Comparison of ENCODE assay signal across 1 cellular context in the genomic region with DNA sequence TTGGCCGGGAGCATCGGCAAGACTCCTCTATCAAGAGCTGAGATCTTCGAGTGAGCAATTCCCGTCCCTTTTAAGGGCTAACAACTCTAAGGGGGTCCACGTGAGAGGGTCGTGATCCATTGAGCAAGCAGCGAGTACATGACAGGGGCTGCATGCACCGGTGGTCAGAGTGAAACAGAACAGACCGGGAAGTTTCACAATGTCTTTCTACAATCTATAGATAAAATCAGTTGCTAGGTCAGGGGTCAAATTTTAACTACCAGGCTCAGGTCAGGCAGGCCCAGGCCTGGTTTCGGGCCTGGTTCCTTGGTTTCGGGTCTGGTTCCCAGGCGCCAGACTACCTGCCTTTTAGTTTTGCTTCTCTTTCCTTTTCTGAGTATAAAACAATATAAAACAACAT.
TF ChIP-seq lines count a peak whose summit lies in the region.

No MANE protein-coding gene starts in this region.

TF ChIP-seq in GM12878, 131 proteins besides CTCF, POLR2A, EP300 and RAD21 (continued from another document):
- TF ChIP-seq, protein P1, sequence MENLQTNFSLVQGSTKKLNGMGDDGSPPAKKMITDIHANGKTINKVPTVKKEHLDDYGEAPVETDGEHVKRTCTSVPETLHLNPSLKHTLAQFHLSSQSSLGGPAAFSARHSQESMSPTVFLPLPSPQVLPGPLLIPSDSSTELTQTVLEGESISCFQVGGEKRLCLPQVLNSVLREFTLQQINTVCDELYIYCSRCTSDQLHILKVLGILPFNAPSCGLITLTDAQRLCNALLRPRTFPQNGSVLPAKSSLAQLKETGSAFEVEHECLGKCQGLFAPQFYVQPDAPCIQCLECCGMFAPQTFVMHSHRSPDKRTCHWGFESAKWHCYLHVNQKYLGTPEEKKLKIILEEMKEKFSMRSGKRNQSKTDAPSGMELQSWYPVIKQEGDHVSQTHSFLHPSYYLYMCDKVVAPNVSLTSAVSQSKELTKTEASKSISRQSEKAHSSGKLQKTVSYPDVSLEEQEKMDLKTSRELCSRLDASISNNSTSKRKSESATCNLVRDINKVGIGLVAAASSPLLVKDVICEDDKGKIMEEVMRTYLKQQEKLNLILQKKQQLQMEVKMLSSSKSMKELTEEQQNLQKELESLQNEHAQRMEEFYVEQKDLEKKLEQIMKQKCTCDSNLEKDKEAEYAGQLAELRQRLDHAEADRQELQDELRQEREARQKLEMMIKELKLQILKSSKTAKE (IDR thresholded peaks at IDR 0.05; ENCODE audit: low read depth, poor library complexity, severe bottlenecking), result no peak
- TF ChIP-seq RCOR1 (conservative IDR thresholded peaks at IDR 0.05; ENCODE audit: low read depth, low read length), result no peak
- no peak for TF ChIP-seq ASH2L (IDR thresholded peaks at IDR 0.05; ENCODE audit: borderline replicate concordance, low read depth)
- TF ChIP-seq PAX5 (IDR thresholded peaks at IDR 0.05; ENCODE audit: borderline replicate concordance, low read depth, low read length), result no peak
- no peak for TF ChIP-seq MTA3 (IDR thresholded peaks at IDR 0.05; ENCODE audit: borderline replicate concordance, low read length)
- TF ChIP-seq, protein P2, sequence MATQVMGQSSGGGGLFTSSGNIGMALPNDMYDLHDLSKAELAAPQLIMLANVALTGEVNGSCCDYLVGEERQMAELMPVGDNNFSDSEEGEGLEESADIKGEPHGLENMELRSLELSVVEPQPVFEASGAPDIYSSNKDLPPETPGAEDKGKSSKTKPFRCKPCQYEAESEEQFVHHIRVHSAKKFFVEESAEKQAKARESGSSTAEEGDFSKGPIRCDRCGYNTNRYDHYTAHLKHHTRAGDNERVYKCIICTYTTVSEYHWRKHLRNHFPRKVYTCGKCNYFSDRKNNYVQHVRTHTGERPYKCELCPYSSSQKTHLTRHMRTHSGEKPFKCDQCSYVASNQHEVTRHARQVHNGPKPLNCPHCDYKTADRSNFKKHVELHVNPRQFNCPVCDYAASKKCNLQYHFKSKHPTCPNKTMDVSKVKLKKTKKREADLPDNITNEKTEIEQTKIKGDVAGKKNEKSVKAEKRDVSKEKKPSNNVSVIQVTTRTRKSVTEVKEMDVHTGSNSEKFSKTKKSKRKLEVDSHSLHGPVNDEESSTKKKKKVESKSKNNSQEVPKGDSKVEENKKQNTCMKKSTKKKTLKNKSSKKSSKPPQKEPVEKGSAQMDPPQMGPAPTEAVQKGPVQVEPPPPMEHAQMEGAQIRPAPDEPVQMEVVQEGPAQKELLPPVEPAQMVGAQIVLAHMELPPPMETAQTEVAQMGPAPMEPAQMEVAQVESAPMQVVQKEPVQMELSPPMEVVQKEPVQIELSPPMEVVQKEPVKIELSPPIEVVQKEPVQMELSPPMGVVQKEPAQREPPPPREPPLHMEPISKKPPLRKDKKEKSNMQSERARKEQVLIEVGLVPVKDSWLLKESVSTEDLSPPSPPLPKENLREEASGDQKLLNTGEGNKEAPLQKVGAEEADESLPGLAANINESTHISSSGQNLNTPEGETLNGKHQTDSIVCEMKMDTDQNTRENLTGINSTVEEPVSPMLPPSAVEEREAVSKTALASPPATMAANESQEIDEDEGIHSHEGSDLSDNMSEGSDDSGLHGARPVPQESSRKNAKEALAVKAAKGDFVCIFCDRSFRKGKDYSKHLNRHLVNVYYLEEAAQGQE (IDR thresholded peaks at IDR 0.05; ENCODE audit: low read depth, low read length), result no peak
- no peak for TF ChIP-seq ZNF24 (IDR thresholded peaks at IDR 0.05)
- no peak for TF ChIP-seq NFIC (IDR thresholded peaks at IDR 0.05; ENCODE audit: low read depth, low read length)
- TF ChIP-seq, protein P3, sequence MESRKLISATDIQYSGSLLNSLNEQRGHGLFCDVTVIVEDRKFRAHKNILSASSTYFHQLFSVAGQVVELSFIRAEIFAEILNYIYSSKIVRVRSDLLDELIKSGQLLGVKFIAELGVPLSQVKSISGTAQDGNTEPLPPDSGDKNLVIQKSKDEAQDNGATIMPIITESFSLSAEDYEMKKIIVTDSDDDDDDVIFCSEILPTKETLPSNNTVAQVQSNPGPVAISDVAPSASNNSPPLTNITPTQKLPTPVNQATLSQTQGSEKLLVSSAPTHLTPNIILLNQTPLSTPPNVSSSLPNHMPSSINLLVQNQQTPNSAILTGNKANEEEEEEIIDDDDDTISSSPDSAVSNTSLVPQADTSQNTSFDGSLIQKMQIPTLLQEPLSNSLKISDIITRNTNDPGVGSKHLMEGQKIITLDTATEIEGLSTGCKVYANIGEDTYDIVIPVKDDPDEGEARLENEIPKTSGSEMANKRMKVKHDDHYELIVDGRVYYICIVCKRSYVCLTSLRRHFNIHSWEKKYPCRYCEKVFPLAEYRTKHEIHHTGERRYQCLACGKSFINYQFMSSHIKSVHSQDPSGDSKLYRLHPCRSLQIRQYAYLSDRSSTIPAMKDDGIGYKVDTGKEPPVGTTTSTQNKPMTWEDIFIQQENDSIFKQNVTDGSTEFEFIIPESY (IDR thresholded peaks at IDR 0.05), result no peak
- no peak for TF ChIP-seq MTA2 (IDR thresholded peaks at IDR 0.05; ENCODE audit: low read depth)
- TF ChIP-seq, protein P4, sequence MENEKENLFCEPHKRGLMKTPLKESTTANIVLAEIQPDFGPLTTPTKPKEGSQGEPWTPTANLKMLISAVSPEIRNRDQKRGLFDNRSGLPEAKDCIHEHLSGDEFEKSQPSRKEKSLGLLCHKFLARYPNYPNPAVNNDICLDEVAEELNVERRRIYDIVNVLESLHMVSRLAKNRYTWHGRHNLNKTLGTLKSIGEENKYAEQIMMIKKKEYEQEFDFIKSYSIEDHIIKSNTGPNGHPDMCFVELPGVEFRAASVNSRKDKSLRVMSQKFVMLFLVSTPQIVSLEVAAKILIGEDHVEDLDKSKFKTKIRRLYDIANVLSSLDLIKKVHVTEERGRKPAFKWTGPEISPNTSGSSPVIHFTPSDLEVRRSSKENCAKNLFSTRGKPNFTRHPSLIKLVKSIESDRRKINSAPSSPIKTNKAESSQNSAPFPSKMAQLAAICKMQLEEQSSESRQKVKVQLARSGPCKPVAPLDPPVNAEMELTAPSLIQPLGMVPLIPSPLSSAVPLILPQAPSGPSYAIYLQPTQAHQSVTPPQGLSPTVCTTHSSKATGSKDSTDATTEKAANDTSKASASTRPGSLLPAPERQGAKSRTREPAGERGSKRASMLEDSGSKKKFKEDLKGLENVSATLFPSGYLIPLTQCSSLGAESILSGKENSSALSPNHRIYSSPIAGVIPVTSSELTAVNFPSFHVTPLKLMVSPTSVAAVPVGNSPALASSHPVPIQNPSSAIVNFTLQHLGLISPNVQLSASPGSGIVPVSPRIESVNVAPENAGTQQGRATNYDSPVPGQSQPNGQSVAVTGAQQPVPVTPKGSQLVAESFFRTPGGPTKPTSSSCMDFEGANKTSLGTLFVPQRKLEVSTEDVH (IDR thresholded peaks at IDR 0.05; ENCODE audit: low read depth, partially characterized antibody), result no peak
- TF ChIP-seq, protein P5, sequence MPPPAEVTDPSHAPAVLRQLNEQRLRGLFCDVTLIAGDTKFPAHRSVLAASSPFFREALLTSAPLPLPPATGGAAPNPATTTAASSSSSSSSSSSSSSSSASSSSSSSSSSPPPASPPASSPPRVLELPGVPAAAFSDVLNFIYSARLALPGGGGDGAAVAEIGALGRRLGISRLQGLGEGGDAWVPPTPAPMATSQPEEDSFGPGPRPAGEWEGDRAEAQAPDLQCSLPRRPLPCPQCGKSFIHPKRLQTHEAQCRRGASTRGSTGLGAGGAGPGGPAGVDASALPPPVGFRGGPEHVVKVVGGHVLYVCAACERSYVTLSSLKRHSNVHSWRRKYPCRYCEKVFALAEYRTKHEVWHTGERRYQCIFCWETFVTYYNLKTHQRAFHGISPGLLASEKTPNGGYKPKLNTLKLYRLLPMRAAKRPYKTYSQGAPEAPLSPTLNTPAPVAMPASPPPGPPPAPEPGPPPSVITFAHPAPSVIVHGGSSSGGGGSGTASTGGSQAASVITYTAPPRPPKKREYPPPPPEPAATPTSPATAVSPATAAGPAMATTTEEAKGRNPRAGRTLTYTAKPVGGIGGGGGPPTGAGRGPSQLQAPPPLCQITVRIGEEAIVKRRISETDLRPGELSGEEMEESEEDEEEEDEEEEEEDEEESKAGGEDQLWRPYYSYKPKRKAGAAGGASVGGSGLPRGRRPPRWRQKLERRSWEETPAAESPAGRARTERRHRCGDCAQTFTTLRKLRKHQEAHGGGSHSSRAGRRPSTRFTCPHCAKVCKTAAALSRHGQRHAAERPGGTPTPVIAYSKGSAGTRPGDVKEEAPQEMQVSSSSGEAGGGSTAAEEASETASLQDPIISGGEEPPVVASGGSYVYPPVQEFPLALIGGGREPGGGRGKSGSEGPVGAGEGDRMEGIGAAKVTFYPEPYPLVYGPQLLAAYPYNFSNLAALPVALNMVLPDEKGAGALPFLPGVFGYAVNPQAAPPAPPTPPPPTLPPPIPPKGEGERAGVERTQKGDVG (CRISPR knock-in tag; IDR thresholded peaks at IDR 0.05), result no peak
- TF ChIP-seq, protein P6, sequence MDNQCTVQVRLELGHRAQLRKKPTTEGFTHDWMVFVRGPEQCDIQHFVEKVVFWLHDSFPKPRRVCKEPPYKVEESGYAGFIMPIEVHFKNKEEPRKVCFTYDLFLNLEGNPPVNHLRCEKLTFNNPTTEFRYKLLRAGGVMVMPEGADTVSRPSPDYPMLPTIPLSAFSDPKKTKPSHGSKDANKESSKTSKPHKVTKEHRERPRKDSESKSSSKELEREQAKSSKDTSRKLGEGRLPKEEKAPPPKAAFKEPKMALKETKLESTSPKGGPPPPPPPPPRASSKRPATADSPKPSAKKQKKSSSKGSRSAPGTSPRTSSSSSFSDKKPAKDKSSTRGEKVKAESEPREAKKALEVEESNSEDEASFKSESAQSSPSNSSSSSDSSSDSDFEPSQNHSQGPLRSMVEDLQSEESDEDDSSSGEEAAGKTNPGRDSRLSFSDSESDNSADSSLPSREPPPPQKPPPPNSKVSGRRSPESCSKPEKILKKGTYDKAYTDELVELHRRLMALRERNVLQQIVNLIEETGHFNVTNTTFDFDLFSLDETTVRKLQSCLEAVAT (IDR thresholded peaks at IDR 0.05), result no peak
